26 cellular contexts compared by ENCODE assay signal in genomic region chr7:131628634-131629033, GRCh38.
DNase-seq lines count a peak whose midpoint lies in the region; ATAC-seq and TF ChIP-seq lines count a peak whose summit lies in the region.
"Had no signal": no experiment of that assay in that cellular context is flagged by ENCODE, and none has a peak within 500 bp of the region (broad histone marks: within the 10 kb centered on the region; RNA-seq: fewer than 3 reads in every experiment).

No MANE protein-coding gene starts in this region.

- peak overlapping the region; percentile 70; the same call in 1 of the 2 replicates for H3K14ac ChIP-seq in IMR-90 (replicated peaks; ENCODE audit: low read depth, low read length)

- no peak for DNase-seq in IMR-90
- no peak for DNase-seq in mesendoderm
- DNase-seq in tibial artery: peak in 1 of 2 donors; percentile 51
- no peak for DNase-seq in NCI-H187 (lab: John Stamatoyannopoulos, UW)
- DNase-seq in erythroblast (lab: John Stamatoyannopoulos, UW): no peak
- no peak for DNase-seq in ureter (ENCODE audit: low spot score)
- DNase-seq: activated effector memory CD4-positive, alpha-beta T cell treated with anti-CD3 and anti-CD28 coated beads, Interleukin-2, amount 50 U/mL, for 16 hours; CD4-positive, CD25-positive, alpha-beta regulatory T cell; colonic mucosa; DMS 273 treated with DMSO at 0.1 percent for 48 hours; effector memory CD4-positive, alpha-beta T cell; esophagus squamous epithelium; gastrocnemius medialis; hypothalamus; MM.1S; NCI-H2081 treated with DMSO at 0.1 percent for 48 hours; NCI-H345; SHP77 treated with DMSO at 0.1 percent for 48 hours; spleen; stimulated activated CD4-positive, alpha-beta T cell treated with anti-CD3 and anti-CD28 coated beads, Interleukin-4, amount 100 ng/mL, for 1 hour; stimulated activated naive CD4-positive, alpha-beta T cell; T-helper 1 cell; testis had no signal

- H2BK120ac ChIP-seq in IMR-90 (ENCODE audit: low read depth, low read length): peak overlapping the region; percentile 99
- H2BK120ac ChIP-seq in mesendoderm (ENCODE audit: low read depth, low read length): no peak overlapping the region

- H3K9me3 ChIP-seq in IMR-90 (ENCODE audit: control insufficient read depth, insufficient read depth, low read length): no peaks in the 10 kb centered on the region
- no peaks in the 10 kb centered on the region for H3K9me3 ChIP-seq in tibial artery
- H3K9me3 ChIP-seq: colonic mucosa, esophagus squamous epithelium, gastrocnemius medialis, spleen, testis had no signal

- H3K18ac ChIP-seq in IMR-90 (ENCODE audit: low read depth, low read length): peak overlapping the region; percentile 35; the same call in 1 of the 2 replicates
- no peak overlapping the region for H3K18ac ChIP-seq in mesendoderm (ENCODE audit: low read length)

- dilution Hi-C loops in IMR-90 (cut with HindIII; ENCODE audit: low sequenced_read_pairs, unreplicated experiment): no loop called here

- no TSS peak for BruUV-seq in IMR-90 (replicated peaks; lab: Mats Ljungman, UMichigan)

- H3K4me3 ChIP-seq in IMR-90 (ENCODE audit: insufficient read depth, low read depth, low read length) (no peak overlapping the region), mesendoderm (ENCODE audit: low read length) (no peak overlapping the region), tibial artery (no peak overlapping the region)
- H3K4me3 ChIP-seq: colonic mucosa, esophagus squamous epithelium, gastrocnemius medialis, K562, spleen, testis had no signal

- ATAC-seq in IMR-90 (ENCODE audit: low read depth): no peak
- ATAC-seq: activated CD4-positive, CD25-positive, alpha-beta regulatory T cell treated with anti-CD3 and anti-CD28 coated beads, Interleukin-2, amount 50 U/mL, for 24 hours; K562 had no signal

- H3K4me1 ChIP-seq in IMR-90 (ENCODE audit: control insufficient read depth, insufficient read depth, low read length): peaks cover 33% of the 10 kb centered on the region
- peaks cover 6% of the 10 kb centered on the region for H3K4me1 ChIP-seq in mesendoderm (ENCODE audit: control insufficient read depth, low read depth, low read length)
- H3K4me1 ChIP-seq in tibial artery: peaks cover 0 to 25% (median 14%) of the 10 kb centered on the region in 4 donors
- H3K4me1 ChIP-seq: colonic mucosa had no signal

- H3K4ac ChIP-seq in IMR-90 (ENCODE audit: low read depth, low read length) (peak overlapping the region; percentile 89), mesendoderm (ENCODE audit: low read depth, low read length) (no peak overlapping the region)

- H4K8ac ChIP-seq in IMR-90 (ENCODE audit: low read depth in 2 of 2, low read length in 2 of 2): peak overlapping the region; percentile 35 to 87; a peak in 2 of 4 replicates
- no peak overlapping the region for H4K8ac ChIP-seq in mesendoderm (ENCODE audit: low read depth, low read length)

- no peaks in the 10 kb centered on the region for H3K79me2 ChIP-seq in mesendoderm (ENCODE audit: control insufficient read depth, insufficient read depth, low read length)

- H2AFZ ChIP-seq in IMR-90 (replicated peaks; ENCODE audit: low read length, poor library complexity): peak overlapping the region; percentile 90

- H3K9me1 ChIP-seq in IMR-90 (ENCODE audit: insufficient read depth, low read length): peaks cover 44% of the 10 kb centered on the region

- 43% methylated on average over 3 of the region's 8 CpGs; no CpG with 5 or more reads in 1 of the 2 experiments for WGBS in IMR-90 (ENCODE audit: extremely low coverage in 2 of 2, insufficient read length in 1 of 2), 2 experiments
- WGBS in mesendoderm (ENCODE audit: extremely low coverage, insufficient coverage, low lambda C conversion rate): no CpG with 5 or more reads among the region's 8 CpGs

- H3K23ac ChIP-seq in IMR-90 (ENCODE audit: low read depth, low read length) (0 out of 2 replicates have a peak overlapping the region, but pooled peaks have one; percentile 31), mesendoderm (ENCODE audit: low read length) (no peak overlapping the region)

- intact Hi-C loops in IMR-90 (cut with micrococcal nuclease): no loop called here
- intact Hi-C loops in tibial artery (cut with DNase I; ENCODE audit: low total_unique reads): no loop called here

- H3K27me3 ChIP-seq in IMR-90 (ENCODE audit: control insufficient read depth, insufficient read depth, low read length): no peaks in the 10 kb centered on the region
- H3K27me3 ChIP-seq in mesendoderm (ENCODE audit: insufficient read depth, low read length, poor library complexity): no peaks in the 10 kb centered on the region
- peaks cover 0 to 5% of the 10 kb centered on the region in 2 donors for H3K27me3 ChIP-seq in tibial artery
- H3K27me3 ChIP-seq: colonic mucosa, gastrocnemius medialis, testis had no signal

- H2BK5ac ChIP-seq in IMR-90 (ENCODE audit: low read depth, low read length, poor library complexity, severe bottlenecking) (no peak overlapping the region), mesendoderm (ENCODE audit: low read length) (peak overlapping the region; percentile 29)

- H2BK15ac ChIP-seq in IMR-90 (ENCODE audit: low read depth, low read length): peak overlapping the region; percentile 91; the same call in 1 of the 3 replicates
- peak overlapping the region; percentile 0 for H2BK15ac ChIP-seq in mesendoderm (replicated peaks; ENCODE audit: low read depth)

- H3K56ac ChIP-seq in IMR-90 (ENCODE audit: extremely low read depth, insufficient read depth, low read length) (no peak overlapping the region), mesendoderm (ENCODE audit: low read length) (peak overlapping the region; percentile 47)

- H4K5ac ChIP-seq in IMR-90 (ENCODE audit: low read depth, low read length): no peak overlapping the region
- no peak overlapping the region for H4K5ac ChIP-seq in mesendoderm (ENCODE audit: low read length)

- H3K79me1 ChIP-seq in IMR-90 (ENCODE audit: low read depth in 1 of 2, low read length in 2 of 2): peaks cover 0 to 8% of the 10 kb centered on the region in 2 experiments; a peak in 1 of 4 replicates
- H3K79me1 ChIP-seq in mesendoderm (ENCODE audit: low read length): no peaks in the 10 kb centered on the region

- no peak for TF ChIP-seq RAD21 in IMR-90 (IDR thresholded peaks at IDR 0.05; ENCODE audit: low read length)

- H3K27ac ChIP-seq in IMR-90 (ENCODE audit: insufficient read depth, low read length): no peak overlapping the region
- peak overlapping the region; percentile 35 for H3K27ac ChIP-seq in angular gyrus (ENCODE audit: low read depth, low read length)
- no peak overlapping the region for H3K27ac ChIP-seq in mesendoderm (ENCODE audit: low read depth, low read length)
- peak overlapping the region; percentile 25 to 44 for H3K27ac ChIP-seq in tibial artery
- H3K27ac ChIP-seq: colonic mucosa, testis had no signal

- CTCF ChIA-PET in IMR-90 (lab: Yijun Ruan, JAX): interaction anchor here (1.0 kb wide), 1 partner anchor 64 kb away, joined by 3 read pairs; no protein-coding TSS in a partner anchor

- H2BK20ac ChIP-seq in IMR-90 (ENCODE audit: low read depth, low read length): peak overlapping the region; percentile 94

- H2AK5ac ChIP-seq in IMR-90 (ENCODE audit: low read depth, low read length): peak overlapping the region; percentile 85
- H2AK5ac ChIP-seq in mesendoderm (ENCODE audit: low read length): peak overlapping the region; percentile 55

- H4K91ac ChIP-seq in IMR-90 (ENCODE audit: insufficient read depth, low read depth, low read length): peak overlapping the region; percentile 77

- POLR2A ChIA-PET in IMR-90 (lab: Charles Lee; ENCODE audit: unreplicated experiment): no interaction called here

- TF ChIP-seq CTCF in IMR-90 (conservative IDR thresholded peaks at IDR 0.05; ENCODE audit: low read depth, low read length) (no peak), tibial artery (IDR thresholded peaks at IDR 0.05) (no peak)

- H4K20me1 ChIP-seq in IMR-90 (ENCODE audit: insufficient read depth, low read length): no peaks in the 10 kb centered on the region

- H3K9ac ChIP-seq in IMR-90 (ENCODE audit: low read depth, low read length): no peak overlapping the region
- no peak overlapping the region for H3K9ac ChIP-seq in mesendoderm (ENCODE audit: low read length)

- peak overlapping the region; percentile 92 for H2AK9ac ChIP-seq in IMR-90 (replicated peaks; ENCODE audit: low read depth, low read length, poor library complexity)

- TF ChIP-seq POLR2A in IMR-90 (IDR thresholded peaks at IDR 0.05; ENCODE audit: low read depth, low read length) (no peak), erythroblast (IDR thresholded peaks at IDR 0.05; ENCODE audit: low read length) (no peak)

- H3K36me3 ChIP-seq in IMR-90 (ENCODE audit: control insufficient read depth, insufficient read depth, low read length): no peaks in the 10 kb centered on the region
- no peaks in the 10 kb centered on the region for H3K36me3 ChIP-seq in mesendoderm (ENCODE audit: control insufficient read depth, insufficient read depth, low read length)
- H3K36me3 ChIP-seq in tibial artery: no peaks in the 10 kb centered on the region
- H3K36me3 ChIP-seq: colonic mucosa, esophagus squamous epithelium, gastrocnemius medialis, spleen had no signal

- H3K4me2 ChIP-seq in IMR-90 (ENCODE audit: low read depth, low read length) (no peak overlapping the region), mesendoderm (ENCODE audit: low read length) (no peak overlapping the region)

- in situ Hi-C loops in IMR-90 (cut with MboI; ENCODE audit: low sequenced_read_pairs): no loop called here

TF ChIP-seq in IMR-90, 13 proteins besides CTCF, POLR2A, EP300 and RAD21 (continues in another document):
- TF ChIP-seq SMC3 (IDR thresholded peaks at IDR 0.05; ENCODE audit: low read depth, low read length) (no peak), ELK1 (IDR thresholded peaks at IDR 0.05; ENCODE audit: borderline replicate concordance, low read depth, low read length) (no peak), FOS (IDR thresholded peaks at IDR 0.05; ENCODE audit: low read depth, low read length) (no peak), RCOR1 (IDR thresholded peaks at IDR 0.05; ENCODE audit: insufficient replicate concordance, low read length) (no peak), USF2 (IDR thresholded peaks at IDR 0.05; ENCODE audit: low read depth, low read length) (no peak)

Comparison
In these comparisons a context has a peak if more than half of its experiments do, and no peak if none do; other contexts are left out.
1. H3K27ac ChIP-seq: peak in angular gyrus (single experiment) and tibial artery (2 of 2); none in IMR-90 (single experiment) and mesendoderm (single experiment).